Comparison of ENCODE assay signal across 23 cellular contexts in the genomic region with DNA sequence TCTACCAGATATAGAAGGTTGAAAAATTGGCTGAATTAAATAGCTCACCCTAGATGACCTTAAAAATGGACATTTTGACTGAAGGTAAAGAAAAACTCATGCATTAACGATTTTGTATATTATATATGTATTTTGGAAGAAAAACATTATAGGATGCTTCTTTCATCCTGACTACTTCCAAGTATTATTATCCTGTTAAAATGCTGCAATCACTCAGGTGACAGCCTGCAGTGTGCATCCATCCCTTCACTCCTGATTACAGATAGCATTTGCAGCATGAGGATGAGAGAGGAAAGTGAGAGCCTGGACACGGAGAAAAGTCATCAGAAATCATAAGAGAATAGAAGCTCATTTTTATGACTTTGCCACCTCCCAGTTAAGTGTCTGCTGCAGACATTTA.
"Had no signal": no experiment of that assay in that cellular context is flagged by ENCODE, and none has a peak within 500 bp of the region (broad histone marks: within the 10 kb centered on the region; RNA-seq: fewer than 3 reads in every experiment).

No MANE protein-coding gene starts in this region.

- DNase-seq: naive thymus-derived CD4-positive, alpha-beta T cell; natural killer cell; nucleus accumbens; pancreas; right cardiac atrium; right lobe of liver; sigmoid colon; small intestine; stimulated activated CD4-positive, alpha-beta T cell treated with anti-CD3 and anti-CD28 coated beads, Interleukin-15, amount 100 ng/mL, for 24 hours; stimulated activated CD4-positive, alpha-beta T cell treated with anti-CD3 and anti-CD28 coated beads, Interleukin-2, amount 100 ng/mL, for 24 hours; stimulated activated CD4-positive, alpha-beta T cell treated with anti-CD3 and anti-CD28 coated beads, Interleukin-2, amount 100 ng/mL, for 48 hours; stimulated activated CD4-positive, alpha-beta T cell treated with anti-CD3 and anti-CD28 coated beads, Interleukin-4, amount 100 ng/mL, for 24 hours; stimulated activated naive B cell treated with anti-CD40 and anti-IgM and Interleukin-4, amounts not matched to agents 10 μg/mL and 1 μg/mL and 100 μg/mL, for 72 hours; stimulated activated naive CD4-positive, alpha-beta T cell treated with Interleukin-2 at 50 U/mL for 16 hours; stomach; thyroid gland; trophoblast cell; upper lobe of left lung had no signal

- H3K4me3 ChIP-seq: pancreas, prostate gland, right lobe of liver, sigmoid colon, stomach, thoracic aorta, thyroid gland, tibial nerve, upper lobe of left lung, vagina had no signal

- H3K9me3 ChIP-seq: neutrophil, pancreas, prostate gland, right lobe of liver, sigmoid colon, thoracic aorta, thyroid gland, upper lobe of left lung, vagina had no signal

- H3K36me3 ChIP-seq: neutrophil, pancreas, prostate gland, right lobe of liver, sigmoid colon, stomach, thoracic aorta, thyroid gland, tibial nerve, upper lobe of left lung, vagina had no signal

- H3K27ac ChIP-seq: neutrophil, pancreas, prostate gland, right lobe of liver, sigmoid colon, stomach, thoracic aorta, thyroid gland, tibial nerve, upper lobe of left lung, vagina had no signal

- H3K27me3 ChIP-seq: neutrophil, pancreas, right lobe of liver, sigmoid colon, stomach, thyroid gland, tibial nerve, upper lobe of left lung, vagina had no signal
